Comparison of ENCODE assay signal across 26 cellular contexts in genomic region chr17:31400481-31400950, GRCh38. TPM values are rescaled to one million over a fixed set of nuclear protein-coding genes. Genes with fewer than 3 reads are reported as not detected.
DNase-seq lines count a peak whose midpoint lies in the region; ATAC-seq, FAIRE-seq and TF ChIP-seq lines count a peak whose summit lies in the region.
"Had no signal": no experiment of that assay in that cellular context is flagged by ENCODE, and none has a peak within 500 bp of the region (broad histone marks: within the 10 kb centered on the region; RNA-seq: fewer than 3 reads in every experiment).

No MANE protein-coding gene starts in this region.

- DNase-seq in H7 (peak; percentile 60), islet precursor cell (peak; percentile 53), posterior vena cava (ENCODE audit: low spot score) (peak; percentile 60), pancreas (no peak), SW480 (ENCODE audit: low spot score) (no peak), cerebellar cortex (ENCODE audit: low spot score) (no peak)
- DNase-seq: CD8-positive, alpha-beta memory T cell; DMS 273 treated with DMSO at 0.1 percent for 48 hours; DMS79; EL; GDM1; GOT3; MV-4-11; NCI-H1105; NCI-H1436 treated with DMSO at 0.1 percent for 48 hours; NCI-H2029; NCI-H446; NCI-H524 treated with DMSO at 0.1 percent for 48 hours; PC-9; SJCRH30 had no signal

- intact Hi-C loops in posterior vena cava (cut with DNase I) (no loop called here), pancreas (cut with DNase I) (no loop called here)

- H3K4me3 ChIP-seq in H7 (ENCODE audit: insufficient read depth, low read depth, low read length) (no peak overlapping the region), pancreas (no peak overlapping the region)
- H3K4me3 ChIP-seq: GM12878, K562, PC-9, SJCRH30 had no signal

- TF ChIP-seq EP300 in Ishikawa (IDR thresholded peaks at IDR 0.05; ENCODE audit: borderline replicate concordance) = no peak

- H3K36me3 ChIP-seq in H7 (replicated peaks; ENCODE audit: control insufficient read depth, insufficient read depth, low read length) (no peaks in the 10 kb centered on the region), pancreas (no peaks in the 10 kb centered on the region)
- H3K36me3 ChIP-seq: SJCRH30 had no signal

- H3K27me3 ChIP-seq in H7 (ENCODE audit: control insufficient read depth, insufficient read depth, low read length) (no peaks in the 10 kb centered on the region; the same call in 1 of the 2 replicates), pancreas (no peaks in the 10 kb centered on the region)
- H3K27me3 ChIP-seq: SJCRH30 had no signal

- WGBS in pancreas, 2 donors = 50% methylated on average over 9 to 11 of the region's 11 CpGs

- FAIRE-seq in pancreas (lab: Jason Lieb, UNC) = no peak
- FAIRE-seq: GM12878, K562 had no signal

- no peak for ATAC-seq in pancreas
- ATAC-seq: GM12878, HCT116, K562, Right ventricle myocardium inferior, SK-N-SH treated with all-trans-retinoic acid at 6 μM for 48 hours had no signal

- H3K9me3 ChIP-seq in pancreas = no peaks in the 10 kb centered on the region
- H3K9me3 ChIP-seq: SJCRH30 had no signal

- no peak for TF ChIP-seq CTCF in pancreas (IDR thresholded peaks at IDR 0.05)

- H3K27ac ChIP-seq in pancreas = no peak overlapping the region
- H3K27ac ChIP-seq: PC-9, SJCRH30 had no signal

- no peaks in the 10 kb centered on the region for H3K4me1 ChIP-seq in pancreas
- H3K4me1 ChIP-seq: SJCRH30 had no signal

- TF ChIP-seq RAD21 in Ishikawa (IDR thresholded peaks at IDR 0.05; ENCODE audit: low read depth) = no peak

TF ChIP-seq in Ishikawa, 13 proteins besides CTCF, POLR2A, EP300 and RAD21:
- no peak for TF ChIP-seq TCF12 (IDR thresholded peaks at IDR 0.05; ENCODE audit: low read depth)
- TF ChIP-seq CEBPB (IDR thresholded peaks at IDR 0.05) = no peak
- TF ChIP-seq REST (IDR thresholded peaks at IDR 0.05; ENCODE audit: low read depth) = peak; percentile 66
- TF ChIP-seq ZBTB7A (IDR thresholded peaks at IDR 0.05; ENCODE audit: low read depth) = no peak
- TF ChIP-seq EGR1 (IDR thresholded peaks at IDR 0.05) = no peak

RNA-seq across cellular contexts. Expression of gene RAB11FIP4, which starts 9.0 kb away (rescaled TPM):
- total RNA-seq in H7 (2014; rRNA removed; shearing (Covaris generic)) = 21.9 and 31.5 TPM in 2 replicates
- 1 to 10 TPM in 1 of 2 donors, under 1 TPM in 1; 0.83 to 1.0 TPM for total RNA-seq in posterior vena cava
- 10 to 100 TPM; 22.6 to 42.7 (median 26.6) TPM for total RNA-seq in pancreas
- polyA plus RNA-seq in pancreas = 10 to 100 TPM in 1 of 2 donors, 1 to 10 TPM in 1; 6.5 to 10.4 TPM

Comparison
In these comparisons a context has a peak if more than half of its experiments do, and no peak if none do; other contexts are left out.
1. DNase-seq: peak in H7 (single experiment), islet precursor cell (single experiment) and posterior vena cava (single experiment); none in pancreas (0 of 6), SW480 (single experiment) and cerebellar cortex (single experiment).
2. RNA of gene RAB11FIP4, which starts 9.0 kb away (total RNA-seq): 22.6 to 42.7 TPM in pancreas and 21.9 to 31.5 TPM in H7; 0.83 to 1.0 TPM in posterior vena cava; every median in the first group is over 10 times any median in the second.